ENCODE assay signal across 18 cellular contexts in the genomic region with DNA sequence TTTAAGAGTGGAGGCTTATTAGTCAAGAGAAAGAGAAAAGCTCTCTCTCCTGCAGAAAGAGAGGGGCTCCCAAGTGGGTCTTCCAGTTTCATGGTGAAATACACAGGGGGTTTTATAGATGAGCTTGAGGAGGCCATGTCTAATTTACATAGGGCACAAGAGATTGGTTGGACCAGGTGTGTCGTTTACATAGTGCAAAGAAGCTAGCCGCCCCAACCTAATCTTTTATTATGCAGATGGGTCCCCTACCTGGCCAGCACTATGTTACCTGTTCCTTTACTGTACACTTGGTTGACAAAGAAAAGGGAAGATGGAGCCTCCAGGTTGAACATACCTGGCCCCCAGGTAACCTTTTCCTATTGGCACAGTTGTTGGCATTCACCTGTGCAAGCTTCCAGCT.
A peak's percentile ranks its signal among the peaks of the same experiment; 100 is the strongest.
DNase-seq lines count a peak whose midpoint lies in the region; ATAC-seq and TF ChIP-seq lines count a peak whose summit lies in the region.
"Had no signal": no experiment of that assay in that cellular context is flagged by ENCODE, and none has a peak within 500 bp of the region (broad histone marks: within the 10 kb centered on the region; RNA-seq: fewer than 3 reads in every experiment).

No MANE protein-coding gene starts in this region.

- H3K4me3 ChIP-seq in GM23338 = no peak overlapping the region
- H3K4me3 ChIP-seq in HUES48 (ENCODE audit: low read depth, low read length) = no peak overlapping the region
- H3K4me3 ChIP-seq in iPS-20b (ENCODE audit: low read length) = peak overlapping the region; percentile 16; the same call in 1 of the 2 replicates
- H3K4me3 ChIP-seq: A549, HAP-1 had no signal

- H3K79me2 ChIP-seq in GM23338 (replicated peaks; ENCODE audit: insufficient read depth) = no peaks in the 10 kb centered on the region

- H3K9me3 ChIP-seq in HUES48 (ENCODE audit: control insufficient read depth, insufficient read depth, low read length) = no peaks in the 10 kb centered on the region
- no peaks in the 10 kb centered on the region for H3K9me3 ChIP-seq in iPS-20b (ENCODE audit: insufficient read depth, low read depth, low read length)
- H3K9me3 ChIP-seq: A549, HAP-1 had no signal

- ATAC-seq in GM23338 = peak; percentile 73
- ATAC-seq in WTC11 = peak; percentile 81
- no peak for ATAC-seq in HG02852 (IDR thresholded peaks at IDR 0.05; ENCODE audit: unreplicated experiment)
- ATAC-seq: A549 had no signal

- H3K27ac Mint-ChIP-seq in GM23338 (peak overlapping the region; percentile 62), WTC11 (no peak overlapping the region)
- H3K27ac Mint-ChIP-seq: CD4-positive, alpha-beta memory T cell; HFFc6 had no signal

- H3K9me3 Mint-ChIP-seq in GM23338 = peaks cover 11% of the 10 kb centered on the region; the same call in 2 of the 3 replicates
- peaks cover 13% of the 10 kb centered on the region for H3K9me3 Mint-ChIP-seq in WTC11
- H3K9me3 Mint-ChIP-seq: HFFc6 had no signal

- H3K4me1 ChIP-seq in GM23338 (ENCODE audit: insufficient read depth) = peaks cover 38% of the 10 kb centered on the region
- H3K4me1 ChIP-seq in HUES48 (ENCODE audit: control insufficient read depth, insufficient read depth, low read length) = peaks cover 41% of the 10 kb centered on the region
- peaks cover 41% of the 10 kb centered on the region for H3K4me1 ChIP-seq in iPS-20b (ENCODE audit: insufficient read depth, low read length)
- H3K4me1 ChIP-seq: A549 had no signal

- no peak for TF ChIP-seq CTCF in GM23338 (conservative IDR thresholded peaks at IDR 0.05; ENCODE audit: low read depth in 2 of 2)
- TF ChIP-seq CTCF in WTC11 (IDR thresholded peaks at IDR 0.05) = no peak

- no peaks in the 10 kb centered on the region for H3K9me2 ChIP-seq in GM23338 (ENCODE audit: insufficient read depth)

- no peaks in the 10 kb centered on the region for H3K27me3 Mint-ChIP-seq in GM23338 (ENCODE audit: insufficient read depth, low read depth, poor library complexity)
- no peaks in the 10 kb centered on the region for H3K27me3 Mint-ChIP-seq in WTC11 (ENCODE audit: low read depth)
- H3K27me3 Mint-ChIP-seq: CD4-positive, alpha-beta memory T cell had no signal

- H3K27me3 ChIP-seq in GM23338 (ENCODE audit: insufficient read depth) = no peaks in the 10 kb centered on the region
- no peaks in the 10 kb centered on the region for H3K27me3 ChIP-seq in HUES48 (ENCODE audit: control insufficient read depth, insufficient read depth, low read length)
- no peaks in the 10 kb centered on the region for H3K27me3 ChIP-seq in iPS-20b (ENCODE audit: insufficient read depth, low read length)

- H3K36me3 ChIP-seq in GM23338 (ENCODE audit: insufficient read depth) (no peaks in the 10 kb centered on the region), HUES48 (ENCODE audit: control insufficient read depth, insufficient read depth, low read length) (no peaks in the 10 kb centered on the region), iPS-20b (ENCODE audit: insufficient read depth, low read depth, low read length) (no peaks in the 10 kb centered on the region)
- H3K36me3 ChIP-seq: HAP-1 had no signal

- H2AFZ ChIP-seq in GM23338 = no peak overlapping the region

- H3K4me3 Mint-ChIP-seq in GM23338 (no peak overlapping the region), WTC11 (no peak overlapping the region)
- H3K4me3 Mint-ChIP-seq: CD4-positive, alpha-beta memory T cell; HFFc6 had no signal

- no peak overlapping the region for H3K9ac ChIP-seq in HUES48 (ENCODE audit: low read depth, low read length)
- no peak overlapping the region for H3K9ac ChIP-seq in iPS-20b (ENCODE audit: low read depth, low read length)

- H3K36me3 Mint-ChIP-seq in GM23338 (ENCODE audit: low read depth) = peaks cover 14% of the 10 kb centered on the region; the same call in 2 of the 3 replicates
- H3K36me3 Mint-ChIP-seq in WTC11 = peaks cover 6% of the 10 kb centered on the region; the same call in 1 of the 2 replicates
- H3K36me3 Mint-ChIP-seq: CD4-positive, alpha-beta memory T cell had no signal

- no peak overlapping the region; the same call in 1 of the 2 replicates for H3K4me2 ChIP-seq in GM23338
- H3K4me2 ChIP-seq: A549 had no signal

- H3K4me1 Mint-ChIP-seq in GM23338 (peaks cover 39% of the 10 kb centered on the region), WTC11 (peaks cover 50% of the 10 kb centered on the region)
- H3K4me1 Mint-ChIP-seq: CD4-positive, alpha-beta memory T cell had no signal

- POLR2A ChIA-PET in WTC11 (lab: Charles Lee) = no interaction called here

- peak overlapping the region; percentile 46; the same call in 1 of the 2 replicates for H3K27ac ChIP-seq in GM23338 (ENCODE audit: low read depth)
- peak overlapping the region; percentile 1 for H3K27ac ChIP-seq in HUES48 (ENCODE audit: low read depth, low read length)
- H3K27ac ChIP-seq in iPS-20b (ENCODE audit: low read length) = peak overlapping the region; percentile 49
- H3K27ac ChIP-seq: A549 had no signal

- DNase-seq in GM23338 (ENCODE audit: low spot score) (peak; percentile 35), WTC11 (ENCODE audit: low spot score) (no peak), NCI-H510A treated with DMSO at 0.1 percent for 48 hours (lab: John Stamatoyannopoulos, UW) (no peak), AML-193 (lab: John Stamatoyannopoulos, UW) (no peak)
- DNase-seq: 8988T; ACHN; C1 segment of cervical spinal cord; Calu3; CD4-positive, alpha-beta memory T cell; COR-L47; DMS153; DND-41; HFFc6 had no signal

- H3F3A ChIP-seq in GM23338 (replicated peaks; ENCODE audit: low read depth) = no peaks in the 10 kb centered on the region

- CTCF ChIA-PET in WTC11 (lab: Charles Lee) = interaction anchor here (1.6 kb wide), 1 partner anchor 25 kb away, joined by 5 read pairs; no protein-coding TSS in a partner anchor

- H4K20me1 ChIP-seq in GM23338 (replicated peaks; ENCODE audit: insufficient read depth) = no peaks in the 10 kb centered on the region

TF ChIP-seq in WTC11, 78 proteins besides CTCF, POLR2A, EP300 and RAD21:
- TF ChIP-seq, protein P1, sequence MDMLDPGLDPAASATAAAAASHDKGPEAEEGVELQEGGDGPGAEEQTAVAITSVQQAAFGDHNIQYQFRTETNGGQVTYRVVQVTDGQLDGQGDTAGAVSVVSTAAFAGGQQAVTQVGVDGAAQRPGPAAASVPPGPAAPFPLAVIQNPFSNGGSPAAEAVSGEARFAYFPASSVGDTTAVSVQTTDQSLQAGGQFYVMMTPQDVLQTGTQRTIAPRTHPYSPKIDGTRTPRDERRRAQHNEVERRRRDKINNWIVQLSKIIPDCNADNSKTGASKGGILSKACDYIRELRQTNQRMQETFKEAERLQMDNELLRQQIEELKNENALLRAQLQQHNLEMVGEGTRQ (CRISPR knock-in tag; IDR thresholded peaks at IDR 0.05) = no peak
- TF ChIP-seq FOXK1 (CRISPR knock-in tag; IDR thresholded peaks at IDR 0.05) (no peak), ZNF423 (CRISPR knock-in tag; IDR thresholded peaks at IDR 0.05) (no peak), TCF7 (CRISPR knock-in tag; IDR thresholded peaks at IDR 0.05; ENCODE audit: low read depth) (no peak), ZNF396 (CRISPR knock-in tag; IDR thresholded peaks at IDR 0.05; ENCODE audit: borderline replicate concordance) (no peak), ZNF219 (CRISPR knock-in tag; IDR thresholded peaks at IDR 0.05; ENCODE audit: borderline replicate concordance) (no peak), CBFB (CRISPR knock-in tag; IDR thresholded peaks at IDR 0.05; ENCODE audit: low read depth) (no peak), NR1H2 (CRISPR knock-in tag; IDR thresholded peaks at IDR 0.05) (no peak)
- TF ChIP-seq, protein P2, sequence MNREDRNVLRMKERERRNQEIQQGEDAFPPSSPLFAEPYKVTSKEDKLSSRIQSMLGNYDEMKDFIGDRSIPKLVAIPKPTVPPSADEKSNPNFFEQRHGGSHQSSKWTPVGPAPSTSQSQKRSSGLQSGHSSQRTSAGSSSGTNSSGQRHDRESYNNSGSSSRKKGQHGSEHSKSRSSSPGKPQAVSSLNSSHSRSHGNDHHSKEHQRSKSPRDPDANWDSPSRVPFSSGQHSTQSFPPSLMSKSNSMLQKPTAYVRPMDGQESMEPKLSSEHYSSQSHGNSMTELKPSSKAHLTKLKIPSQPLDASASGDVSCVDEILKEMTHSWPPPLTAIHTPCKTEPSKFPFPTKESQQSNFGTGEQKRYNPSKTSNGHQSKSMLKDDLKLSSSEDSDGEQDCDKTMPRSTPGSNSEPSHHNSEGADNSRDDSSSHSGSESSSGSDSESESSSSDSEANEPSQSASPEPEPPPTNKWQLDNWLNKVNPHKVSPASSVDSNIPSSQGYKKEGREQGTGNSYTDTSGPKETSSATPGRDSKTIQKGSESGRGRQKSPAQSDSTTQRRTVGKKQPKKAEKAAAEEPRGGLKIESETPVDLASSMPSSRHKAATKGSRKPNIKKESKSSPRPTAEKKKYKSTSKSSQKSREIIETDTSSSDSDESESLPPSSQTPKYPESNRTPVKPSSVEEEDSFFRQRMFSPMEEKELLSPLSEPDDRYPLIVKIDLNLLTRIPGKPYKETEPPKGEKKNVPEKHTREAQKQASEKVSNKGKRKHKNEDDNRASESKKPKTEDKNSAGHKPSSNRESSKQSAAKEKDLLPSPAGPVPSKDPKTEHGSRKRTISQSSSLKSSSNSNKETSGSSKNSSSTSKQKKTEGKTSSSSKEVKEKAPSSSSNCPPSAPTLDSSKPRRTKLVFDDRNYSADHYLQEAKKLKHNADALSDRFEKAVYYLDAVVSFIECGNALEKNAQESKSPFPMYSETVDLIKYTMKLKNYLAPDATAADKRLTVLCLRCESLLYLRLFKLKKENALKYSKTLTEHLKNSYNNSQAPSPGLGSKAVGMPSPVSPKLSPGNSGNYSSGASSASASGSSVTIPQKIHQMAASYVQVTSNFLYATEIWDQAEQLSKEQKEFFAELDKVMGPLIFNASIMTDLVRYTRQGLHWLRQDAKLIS (CRISPR knock-in tag; IDR thresholded peaks at IDR 0.05; ENCODE audit: borderline replicate concordance) = no peak
- TF ChIP-seq, protein P3, sequence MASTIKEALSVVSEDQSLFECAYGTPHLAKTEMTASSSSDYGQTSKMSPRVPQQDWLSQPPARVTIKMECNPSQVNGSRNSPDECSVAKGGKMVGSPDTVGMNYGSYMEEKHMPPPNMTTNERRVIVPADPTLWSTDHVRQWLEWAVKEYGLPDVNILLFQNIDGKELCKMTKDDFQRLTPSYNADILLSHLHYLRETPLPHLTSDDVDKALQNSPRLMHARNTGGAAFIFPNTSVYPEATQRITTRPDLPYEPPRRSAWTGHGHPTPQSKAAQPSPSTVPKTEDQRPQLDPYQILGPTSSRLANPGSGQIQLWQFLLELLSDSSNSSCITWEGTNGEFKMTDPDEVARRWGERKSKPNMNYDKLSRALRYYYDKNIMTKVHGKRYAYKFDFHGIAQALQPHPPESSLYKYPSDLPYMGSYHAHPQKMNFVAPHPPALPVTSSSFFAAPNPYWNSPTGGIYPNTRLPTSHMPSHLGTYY (CRISPR knock-in tag; IDR thresholded peaks at IDR 0.05) = no peak
